12 cellular contexts compared by ENCODE assay signal in the genomic region with DNA sequence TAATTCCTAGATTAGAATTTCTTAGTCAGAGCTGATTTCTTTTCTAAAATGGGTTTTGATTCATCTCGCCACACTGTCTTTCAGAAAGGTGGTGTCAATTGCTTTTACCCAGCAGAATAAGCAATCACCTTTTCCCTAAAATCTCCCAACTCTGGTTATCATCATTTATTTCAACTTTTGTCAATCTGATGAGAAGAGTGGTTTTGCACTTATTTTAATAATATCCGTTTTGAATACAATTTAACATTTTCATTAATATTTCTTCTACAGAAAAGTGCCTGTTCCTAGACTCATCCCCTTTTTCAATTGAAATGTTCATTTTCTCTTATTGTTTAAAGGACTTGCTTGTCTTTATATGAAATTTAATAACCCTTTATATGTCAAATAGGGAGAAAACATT. TPM values are rescaled to one million over a fixed set of nuclear protein-coding genes. Genes with fewer than 3 reads are reported as not detected.
"Had no signal": no experiment of that assay in that cellular context is flagged by ENCODE, and none has a peak within 500 bp of the region (broad histone marks: within the 10 kb centered on the region; RNA-seq: fewer than 3 reads in every experiment).

No MANE protein-coding gene starts in this region.

- H3K4me3 ChIP-seq: GM23248, GM23338, HAP-1 had no signal

- H3K27ac ChIP-seq: GM23248 had no signal

- H3K4me2 ChIP-seq: GM23338 had no signal

- H3K4me1 ChIP-seq: HAP-1 had no signal

- H3K36me3 ChIP-seq: HAP-1 had no signal

- DNase-seq: GM23248, GOT3, H7, H9, HCEC 1CT, HFFc6 had no signal

- ATAC-seq: GM23338, HCT116 had no signal

- FAIRE-seq: H1, H54 had no signal

- H2AFZ ChIP-seq: GM23248, GM23338 had no signal

- H3K9ac ChIP-seq: GM23248 had no signal

- H3K9me3 ChIP-seq: HAP-1 had no signal

RNA-seq across cellular contexts. Expression of a gene that starts 8.2 kb away (rescaled TPM):
- total RNA-seq: GM23248, GM23338, H1, H4, H7, H9, HFFc6 had no signal
- polyA plus RNA-seq: GM23248, GM23338, H1 had no signal

RNA-seq across cellular contexts. Expression of a gene that starts 40.7 kb away (rescaled TPM):
- total RNA-seq: GM23248, GM23338, H1, H7, H9 had no signal
- polyA plus RNA-seq: GM23248, GM23338, H1 had no signal
